ENCODE assay signal across 18 cellular contexts in genomic region chr5:11139471-11139870, GRCh38.
"Had no signal": no experiment of that assay in that cellular context is flagged by ENCODE, and none has a peak within 500 bp of the region (broad histone marks: within the 10 kb centered on the region; RNA-seq: fewer than 3 reads in every experiment).

No MANE protein-coding gene starts in this region.

- DNase-seq: activated CD4-positive, alpha-beta T cell treated with anti-CD3 and anti-CD28 coated beads for 4 hours; activated CD8-positive, alpha-beta memory T cell treated with anti-CD3 and anti-CD28 coated beads, Interleukin-2, amount 50 U/mL, for 4 hours; activated CD8-positive, alpha-beta T cell treated with anti-CD3 and anti-CD28 coated beads for 36 hours; activated naive CD4-positive, alpha-beta T cell treated with Interleukin-2 at 50 U/mL for 16 hours; activated naive CD8-positive, alpha-beta T cell treated with anti-CD3 and anti-CD28 coated beads, Interleukin-2, amount 50 U/mL, for 24 hours; central memory CD4-positive, alpha-beta T cell; effector memory CD4-positive, alpha-beta T cell; gastrocnemius medialis; heart right ventricle; mucosa of descending colon; natural killer cell; right lobe of liver; stimulated activated naive CD4-positive, alpha-beta T cell treated with Interleukin-2 at 50 U/mL for 16 hours; T-helper 9 cell had no signal

- H3K36me3 ChIP-seq: ascending aorta, gastrocnemius medialis, heart right ventricle, right lobe of liver, suprapubic skin had no signal

- ATAC-seq: activated CD8-positive, alpha-beta T cell treated with anti-CD3 and anti-CD28 coated beads for 36 hours; activated naive CD8-positive, alpha-beta T cell treated with anti-CD3 and anti-CD28 coated beads, Interleukin-2, amount 50 U/mL, for 24 hours; gastrocnemius medialis; heart right ventricle; mucosa of descending colon; natural killer cell; right lobe of liver had no signal

- H3K9me3 ChIP-seq: ascending aorta, gastrocnemius medialis, heart right ventricle, mucosa of descending colon, right lobe of liver, suprapubic skin had no signal

- H3K27me3 ChIP-seq: ascending aorta, gastrocnemius medialis, heart right ventricle, right lobe of liver, suprapubic skin had no signal

- H3K27ac ChIP-seq: ascending aorta, epithelial cell of prostate, gastrocnemius medialis, heart right ventricle, right lobe of liver, suprapubic skin, VCaP had no signal

- H3K4me3 ChIP-seq: ascending aorta, gastrocnemius medialis, heart right ventricle, mucosa of descending colon, right lobe of liver, suprapubic skin had no signal

- H3K4me1 ChIP-seq: ascending aorta, gastrocnemius medialis, heart right ventricle, right lobe of liver, suprapubic skin had no signal
